In genomic region chr15:65101891-65102708, GRCh38 we compare ENCODE assay signal across 12 cellular contexts. TPM values are rescaled to one million over a fixed set of nuclear protein-coding genes. Genes with fewer than 3 reads are reported as not detected.
DNase-seq lines count a peak whose midpoint lies in the region; ATAC-seq and TF ChIP-seq lines count a peak whose summit lies in the region.
"Had no signal": no experiment of that assay in that cellular context is flagged by ENCODE, and none has a peak within 500 bp of the region (broad histone marks: within the 10 kb centered on the region; RNA-seq: fewer than 3 reads in every experiment).

No MANE protein-coding gene starts in this region.

- H3K36me3 ChIP-seq in mucosa of descending colon (ENCODE audit: low read depth) (no peaks in the 10 kb centered on the region), uterus (no peaks in the 10 kb centered on the region)

- TF ChIP-seq CTCF in brain (conservative IDR thresholded peaks at IDR 0.05): peak in 1 of 2 experiments; percentile 12
- TF ChIP-seq CTCF in mucosa of descending colon (IDR thresholded peaks at IDR 0.05): no peak
- TF ChIP-seq CTCF in uterus (IDR thresholded peaks at IDR 0.05): no peak

- H3K27ac Mint-ChIP-seq in T-helper 1 cell treated with Interleukin-12 subunit alpha and Interleukin-12 subunit beta and Interleukin-4 antibody, amounts not matched to agents 30 μg/mL and 1 μg/mL, for 36 hours: peak overlapping the region; percentile 41
- H3K27ac Mint-ChIP-seq in brain: peak overlapping the region in 4 of 5 experiments; percentile 27 to 86 (median 62)
- H3K27ac Mint-ChIP-seq in stimulated activated memory B cell treated with anti-CD40 and anti-IgM and Interleukin-4, amounts not matched to agents 10 μg/mL and 1 μg/mL and 100 μg/mL, for 72 hours: no peak overlapping the region

- no peak for TF ChIP-seq POLR2A in uterus (IDR thresholded peaks at IDR 0.05)

- intact Hi-C loops in mucosa of descending colon (cut with DNase I, micrococcal nuclease) (no loop called here), uterus (cut with DNase I; ENCODE audit: low total_unique reads) (loop anchor here (5.0 kb wide), 1 partner anchor 50 kb away; no protein-coding TSS in a partner anchor)

- H3K9me3 ChIP-seq in mucosa of descending colon (no peaks in the 10 kb centered on the region), uterus (no peaks in the 10 kb centered on the region)
- H3K9me3 ChIP-seq: SJSA1 had no signal

- no peak for DNase-seq in T-helper 1 cell
- peak; percentile 72 for DNase-seq in iPS-NIHi7 (ENCODE audit: extremely low spot score)
- no peak for DNase-seq in mucosa of descending colon
- DNase-seq in uterus: no peak
- DNase-seq in COLO829 (ENCODE audit: low spot score): no peak
- DNase-seq: NCI-H2029 treated with DMSO at 0.1 percent for 48 hours had no signal

- peak; percentile 43 for ATAC-seq in stimulated activated memory B cell treated with anti-CD40 and anti-IgM and Interleukin-4, amounts not matched to agents 10 μg/mL and 1 μg/mL and 100 μg/mL, for 72 hours
- ATAC-seq in mucosa of descending colon: no peak

- H3K27ac ChIP-seq in uterus: no peak overlapping the region
- H3K27ac ChIP-seq: SJSA1 had no signal

- no peaks in the 10 kb centered on the region for H3K9me3 Mint-ChIP-seq in T-helper 1 cell treated with Interleukin-12 subunit alpha and Interleukin-12 subunit beta and Interleukin-4 antibody, amounts not matched to agents 30 μg/mL and 1 μg/mL, for 36 hours
- no peaks in the 10 kb centered on the region for H3K9me3 Mint-ChIP-seq in brain
- H3K9me3 Mint-ChIP-seq in stimulated activated memory B cell treated with anti-CD40 and anti-IgM and Interleukin-4, amounts not matched to agents 10 μg/mL and 1 μg/mL and 100 μg/mL, for 72 hours: no peaks in the 10 kb centered on the region

- H3K4me3 Mint-ChIP-seq in T-helper 1 cell treated with Interleukin-12 subunit alpha and Interleukin-12 subunit beta and Interleukin-4 antibody, amounts not matched to agents 30 μg/mL and 1 μg/mL, for 36 hours: no peak overlapping the region
- no peak overlapping the region for H3K4me3 Mint-ChIP-seq in brain
- H3K4me3 Mint-ChIP-seq in stimulated activated memory B cell treated with anti-CD40 and anti-IgM and Interleukin-4, amounts not matched to agents 10 μg/mL and 1 μg/mL and 100 μg/mL, for 72 hours: no peak overlapping the region

- peaks cover 23% of the 10 kb centered on the region for H3K36me3 Mint-ChIP-seq in T-helper 1 cell treated with Interleukin-12 subunit alpha and Interleukin-12 subunit beta and Interleukin-4 antibody, amounts not matched to agents 30 μg/mL and 1 μg/mL, for 36 hours (ENCODE audit: low read depth)
- peaks cover 64% of the 10 kb centered on the region for H3K36me3 Mint-ChIP-seq in brain
- peaks cover 72% of the 10 kb centered on the region for H3K36me3 Mint-ChIP-seq in stimulated activated memory B cell treated with anti-CD40 and anti-IgM and Interleukin-4, amounts not matched to agents 10 μg/mL and 1 μg/mL and 100 μg/mL, for 72 hours

- H3K27me3 ChIP-seq in uterus: no peaks in the 10 kb centered on the region
- H3K27me3 ChIP-seq: dorsolateral prefrontal cortex, SJSA1 had no signal

- no peak overlapping the region for H3K4me3 ChIP-seq in mucosa of descending colon
- H3K4me3 ChIP-seq in uterus: no peak overlapping the region
- H3K4me3 ChIP-seq: SJSA1 had no signal

- no peaks in the 10 kb centered on the region for H3K27me3 Mint-ChIP-seq in T-helper 1 cell treated with Interleukin-12 subunit alpha and Interleukin-12 subunit beta and Interleukin-4 antibody, amounts not matched to agents 30 μg/mL and 1 μg/mL, for 36 hours (ENCODE audit: low read depth)
- H3K27me3 Mint-ChIP-seq in brain: peaks cover 3% of the 10 kb centered on the region
- no peaks in the 10 kb centered on the region for H3K27me3 Mint-ChIP-seq in stimulated activated memory B cell treated with anti-CD40 and anti-IgM and Interleukin-4, amounts not matched to agents 10 μg/mL and 1 μg/mL and 100 μg/mL, for 72 hours

- H3K4me1 ChIP-seq in mucosa of descending colon (ENCODE audit: low read depth) (peaks cover 12% of the 10 kb centered on the region), uterus (no peaks in the 10 kb centered on the region)

- peaks cover 6% of the 10 kb centered on the region for H3K4me1 Mint-ChIP-seq in T-helper 1 cell treated with Interleukin-12 subunit alpha and Interleukin-12 subunit beta and Interleukin-4 antibody, amounts not matched to agents 30 μg/mL and 1 μg/mL, for 36 hours (ENCODE audit: low read depth)
- peaks cover 7% of the 10 kb centered on the region for H3K4me1 Mint-ChIP-seq in brain
- H3K4me1 Mint-ChIP-seq in stimulated activated memory B cell treated with anti-CD40 and anti-IgM and Interleukin-4, amounts not matched to agents 10 μg/mL and 1 μg/mL and 100 μg/mL, for 72 hours: peaks cover 5% of the 10 kb centered on the region

RNA-seq across cellular contexts. Expression of gene UBAP1L, which starts 12.9 kb away (rescaled TPM):
- 1.1 TPM for polyA plus RNA-seq in brain (ENCODE audit: insufficient read depth, low read depth, low replicate concordance)
- total RNA-seq in mucosa of descending colon: 1 to 10 TPM; 2.0 to 6.9 (median 3.9) TPM
- total RNA-seq in uterus: 10 to 100 TPM in 1 of 4 donors, 1 to 10 TPM in 2, under 1 TPM in 1; 0.77 to 16.0 (median 3.8) TPM

RNA-seq across cellular contexts. Expression of gene KBTBD13, which starts 25.6 kb away (rescaled TPM):
- not detected for polyA plus RNA-seq in brain (ENCODE audit: insufficient read depth, low read depth, low replicate concordance)
- total RNA-seq in mucosa of descending colon (under 1 TPM in 1 of 3 donors, not detected in 2; 0.09 TPM), uterus (1 to 10 TPM in 1 of 4 donors, under 1 TPM in 1, not detected in 2; 0.21 to 1.3 TPM)
- total RNA-seq: A172, SJSA1 had no signal

RNA-seq across cellular contexts. Expression of gene PDCD7, which starts 31.5 kb away (rescaled TPM):
- polyA plus RNA-seq in brain (ENCODE audit: insufficient read depth, low read depth, low replicate concordance): 12.8 TPM
- total RNA-seq in mucosa of descending colon (10 to 100 TPM; 12.0 to 32.9 (median 13.4) TPM), uterus (10 to 100 TPM; 14.7 to 34.5 (median 26.6) TPM)

RNA-seq across cellular contexts. Expression of gene RASL12, which starts 34.3 kb away (rescaled TPM):
- 9.1 TPM for polyA plus RNA-seq in brain (ENCODE audit: insufficient read depth, low read depth, low replicate concordance)
- 10 to 100 TPM in 1 of 3 donors, 1 to 10 TPM in 2; 2.7 to 29.7 (median 8.4) TPM for total RNA-seq in mucosa of descending colon
- total RNA-seq in uterus: 100 to 1,000 TPM in 1 of 4 donors, 10 to 100 TPM in 3; 65.3 to 116 (median 76.6) TPM
- total RNA-seq: A172 had no signal

RNA-seq across cellular contexts. Expression of gene SLC51B, which starts 56.9 kb away (rescaled TPM):
- 0.51 TPM for polyA plus RNA-seq in brain (ENCODE audit: insufficient read depth, low read depth, low replicate concordance)
- total RNA-seq in mucosa of descending colon: 100 to 1,000 TPM in 1 of 3 donors, 10 to 100 TPM in 2; 70.1 to 157 (median 76.2) TPM
- total RNA-seq in uterus: not detected
- total RNA-seq: A172, dorsolateral prefrontal cortex had no signal
